8 cellular contexts compared by ENCODE assay signal in genomic region chr18:23689616-23690504, GRCh38. TPM values are rescaled to one million over a fixed set of nuclear protein-coding genes. Genes with fewer than 3 reads are reported as not detected.
A peak's percentile ranks its signal among the peaks of the same experiment; 100 is the strongest.
DNase-seq lines count a peak whose midpoint lies in the region; ATAC-seq and TF ChIP-seq lines count a peak whose summit lies in the region.

No MANE protein-coding gene starts in this region.

- peak overlapping the region; percentile 42 for H3K4me3 ChIP-seq in fibroblast of mammary gland (ENCODE audit: control insufficient read depth, low read depth, low read length)

- intact Hi-C loops in activated CD8-positive, alpha-beta T cell treated with anti-CD3 and anti-CD28 coated beads for 36 hours (cut with micrococcal nuclease), result no loop called here

- POLR2A ChIA-PET in activated CD8-positive, alpha-beta T cell treated with anti-CD3 and anti-CD28 coated beads for 36 hours (lab: Charles Lee), result interaction anchor here (0.6 kb wide), 1 partner anchor 182 kb away, joined by 4 read pairs; no protein-coding TSS in a partner anchor
- POLR2A ChIA-PET in activated CD8-positive, alpha-beta T cell treated with anti-CD3 and anti-CD28 coated beads, Interleukin-2, amount 10 ng/mL, durations not matched to agents 7 days and 5 days (lab: Charles Lee), result no interaction called here

- peaks cover 29% of the 10 kb centered on the region for H3K27me3 Mint-ChIP-seq in activated CD8-positive, alpha-beta T cell treated with anti-CD3 and anti-CD28 coated beads for 36 hours
- peaks cover 47% of the 10 kb centered on the region for H3K27me3 Mint-ChIP-seq in activated CD8-positive, alpha-beta T cell treated with anti-CD3 and anti-CD28 coated beads, Interleukin-2, amount 10 ng/mL, durations not matched to agents 7 days and 5 days (ENCODE audit: low read depth)

- H3K36me3 Mint-ChIP-seq in activated CD8-positive, alpha-beta T cell treated with anti-CD3 and anti-CD28 coated beads for 36 hours (ENCODE audit: low read depth), result no peaks in the 10 kb centered on the region
- H3K36me3 Mint-ChIP-seq in activated CD8-positive, alpha-beta T cell treated with anti-CD3 and anti-CD28 coated beads, Interleukin-2, amount 10 ng/mL, durations not matched to agents 7 days and 5 days (ENCODE audit: low read depth), result no peaks in the 10 kb centered on the region

- ATAC-seq in activated CD8-positive, alpha-beta T cell treated with anti-CD3 and anti-CD28 coated beads for 36 hours, result peak; percentile 17
- no peak for ATAC-seq in activated CD8-positive, alpha-beta T cell treated with anti-CD3 and anti-CD28 coated beads, Interleukin-2, amount 10 ng/mL, durations not matched to agents 7 days and 5 days
- ATAC-seq in omental fat pad (ENCODE audit: low FRiP score) (peak; percentile 53), HG03097 (IDR thresholded peaks at IDR 0.05; ENCODE audit: low FRiP score, unreplicated experiment) (no peak), GM21825 (IDR thresholded peaks at IDR 0.05; ENCODE audit: unreplicated experiment) (no peak)

- peak; percentile 11 for DNase-seq in activated CD8-positive, alpha-beta T cell treated with anti-CD3 and anti-CD28 coated beads for 36 hours
- DNase-seq in activated CD8-positive, alpha-beta T cell treated with anti-CD3 and anti-CD28 coated beads, Interleukin-2, amount 10 ng/mL, durations not matched to agents 7 days and 5 days, result no peak
- DNase-seq in activated CD4-positive, CD25-positive, alpha-beta regulatory T cell treated with anti-CD3 and anti-CD28 coated beads, Interleukin-2, amount 50 U/mL, for 72 hours, result peak; percentile 34
- no peak for DNase-seq in fibroblast of mammary gland (ENCODE audit: low read depth)
- no peak for DNase-seq in omental fat pad (ENCODE audit: low spot score)
- DNase-seq in NCI-H510A (lab: John Stamatoyannopoulos, UW), result no peak

- no peaks in the 10 kb centered on the region for H3K9me3 Mint-ChIP-seq in activated CD8-positive, alpha-beta T cell treated with anti-CD3 and anti-CD28 coated beads for 36 hours
- H3K9me3 Mint-ChIP-seq in activated CD8-positive, alpha-beta T cell treated with anti-CD3 and anti-CD28 coated beads, Interleukin-2, amount 10 ng/mL, durations not matched to agents 7 days and 5 days (ENCODE audit: insufficient read depth), result no peaks in the 10 kb centered on the region

- CTCF ChIA-PET in activated CD8-positive, alpha-beta T cell treated with anti-CD3 and anti-CD28 coated beads for 36 hours (lab: Charles Lee), result interaction anchor here (2.3 kb wide), 1 partner anchor 68 kb away, joined by 5 read pairs; no protein-coding TSS in a partner anchor
- CTCF ChIA-PET in activated CD8-positive, alpha-beta T cell treated with anti-CD3 and anti-CD28 coated beads, Interleukin-2, amount 10 ng/mL, durations not matched to agents 7 days and 5 days (lab: Charles Lee), result no interaction called here

- TF ChIP-seq CTCF in activated CD8-positive, alpha-beta T cell treated with anti-CD3 and anti-CD28 coated beads for 36 hours (IDR thresholded peaks at IDR 0.05), result no peak
- TF ChIP-seq CTCF in fibroblast of mammary gland (conservative IDR thresholded peaks at IDR 0.05; ENCODE audit: control insufficient read depth, insufficient read depth, low read depth, low read length), result no peak
- no peak for TF ChIP-seq CTCF in omental fat pad (IDR thresholded peaks at IDR 0.05)

- peak overlapping the region; percentile 48 for H3K4me3 Mint-ChIP-seq in activated CD8-positive, alpha-beta T cell treated with anti-CD3 and anti-CD28 coated beads for 36 hours
- no peak overlapping the region for H3K4me3 Mint-ChIP-seq in activated CD8-positive, alpha-beta T cell treated with anti-CD3 and anti-CD28 coated beads, Interleukin-2, amount 10 ng/mL, durations not matched to agents 7 days and 5 days

- H3K4me1 Mint-ChIP-seq in activated CD8-positive, alpha-beta T cell treated with anti-CD3 and anti-CD28 coated beads for 36 hours (ENCODE audit: low read depth), result peaks cover 5% of the 10 kb centered on the region
- peaks cover 7% of the 10 kb centered on the region for H3K4me1 Mint-ChIP-seq in activated CD8-positive, alpha-beta T cell treated with anti-CD3 and anti-CD28 coated beads, Interleukin-2, amount 10 ng/mL, durations not matched to agents 7 days and 5 days (ENCODE audit: low read depth)

- H3K27ac Mint-ChIP-seq in activated CD8-positive, alpha-beta T cell treated with anti-CD3 and anti-CD28 coated beads for 36 hours, result no peak overlapping the region
- no peak overlapping the region for H3K27ac Mint-ChIP-seq in activated CD8-positive, alpha-beta T cell treated with anti-CD3 and anti-CD28 coated beads, Interleukin-2, amount 10 ng/mL, durations not matched to agents 7 days and 5 days

RNA-seq across cellular contexts. Expression of gene LAMA3, which starts 0.6 kb away (rescaled TPM):
- under 1 TPM in 1 of 2 experiments, not detected in 1; 0.05 TPM for total RNA-seq in activated CD8-positive, alpha-beta T cell treated with anti-CD3 and anti-CD28 coated beads for 36 hours
- total RNA-seq in activated CD8-positive, alpha-beta T cell treated with anti-CD3 and anti-CD28 coated beads, Interleukin-2, amount 10 ng/mL, durations not matched to agents 7 days and 5 days, result 1 to 10 TPM in 1 of 2 experiments, under 1 TPM in 1; 0.63 to 1.4 TPM
- total RNA-seq in omental fat pad, result 10 to 100 TPM; 16.9 to 57.5 (median 48.3) TPM

RNA-seq across cellular contexts. Expression of gene ANKRD29, which starts 27.1 kb away (rescaled TPM):
- total RNA-seq in activated CD8-positive, alpha-beta T cell treated with anti-CD3 and anti-CD28 coated beads for 36 hours, result not detected
- total RNA-seq in activated CD8-positive, alpha-beta T cell treated with anti-CD3 and anti-CD28 coated beads, Interleukin-2, amount 10 ng/mL, durations not matched to agents 7 days and 5 days, result not detected
- 10 to 100 TPM in 2 of 4 donors, 1 to 10 TPM in 2; 8.1 to 51.9 (median 15.3) TPM for total RNA-seq in omental fat pad

Comparison
In these comparisons a context has a peak if more than half of its experiments do, and no peak if none do; other contexts are left out.
1. ATAC-seq: peak in activated CD8-positive, alpha-beta T cell treated with anti-CD3 and anti-CD28 coated beads for 36 hours (single experiment) and omental fat pad (single experiment); none in activated CD8-positive, alpha-beta T cell treated with anti-CD3 and anti-CD28 coated beads, Interleukin-2, amount 10 ng/mL, durations not matched to agents 7 days and 5 days (single experiment), HG03097 (single experiment) and GM21825 (single experiment).
2. DNase-seq: peak in activated CD8-positive, alpha-beta T cell treated with anti-CD3 and anti-CD28 coated beads for 36 hours (single experiment) and activated CD4-positive, CD25-positive, alpha-beta regulatory T cell treated with anti-CD3 and anti-CD28 coated beads, Interleukin-2, amount 50 U/mL, for 72 hours (single experiment); none in activated CD8-positive, alpha-beta T cell treated with anti-CD3 and anti-CD28 coated beads, Interleukin-2, amount 10 ng/mL, durations not matched to agents 7 days and 5 days (single experiment), fibroblast of mammary gland (single experiment), omental fat pad (single experiment) and NCI-H510A (single experiment).
3. RNA of gene LAMA3, which starts 0.6 kb away (total RNA-seq): 16.9 to 57.5 TPM in omental fat pad; 0.63 to 1.4 TPM in activated CD8-positive, alpha-beta T cell treated with anti-CD3 and anti-CD28 coated beads, Interleukin-2, amount 10 ng/mL, durations not matched to agents 7 days and 5 days and 0.05 TPM in activated CD8-positive, alpha-beta T cell treated with anti-CD3 and anti-CD28 coated beads for 36 hours; every median in the first group is over 4 times any median in the second.
4. RNA of gene ANKRD29, which starts 27.1 kb away (total RNA-seq): 8.1 to 51.9 TPM in omental fat pad; not detected in activated CD8-positive, alpha-beta T cell treated with anti-CD3 and anti-CD28 coated beads for 36 hours and not detected in activated CD8-positive, alpha-beta T cell treated with anti-CD3 and anti-CD28 coated beads, Interleukin-2, amount 10 ng/mL, durations not matched to agents 7 days and 5 days; every median in the first group is over 4 times any median in the second.